ENCODE assay signal across 17 cellular contexts in the genomic region with DNA sequence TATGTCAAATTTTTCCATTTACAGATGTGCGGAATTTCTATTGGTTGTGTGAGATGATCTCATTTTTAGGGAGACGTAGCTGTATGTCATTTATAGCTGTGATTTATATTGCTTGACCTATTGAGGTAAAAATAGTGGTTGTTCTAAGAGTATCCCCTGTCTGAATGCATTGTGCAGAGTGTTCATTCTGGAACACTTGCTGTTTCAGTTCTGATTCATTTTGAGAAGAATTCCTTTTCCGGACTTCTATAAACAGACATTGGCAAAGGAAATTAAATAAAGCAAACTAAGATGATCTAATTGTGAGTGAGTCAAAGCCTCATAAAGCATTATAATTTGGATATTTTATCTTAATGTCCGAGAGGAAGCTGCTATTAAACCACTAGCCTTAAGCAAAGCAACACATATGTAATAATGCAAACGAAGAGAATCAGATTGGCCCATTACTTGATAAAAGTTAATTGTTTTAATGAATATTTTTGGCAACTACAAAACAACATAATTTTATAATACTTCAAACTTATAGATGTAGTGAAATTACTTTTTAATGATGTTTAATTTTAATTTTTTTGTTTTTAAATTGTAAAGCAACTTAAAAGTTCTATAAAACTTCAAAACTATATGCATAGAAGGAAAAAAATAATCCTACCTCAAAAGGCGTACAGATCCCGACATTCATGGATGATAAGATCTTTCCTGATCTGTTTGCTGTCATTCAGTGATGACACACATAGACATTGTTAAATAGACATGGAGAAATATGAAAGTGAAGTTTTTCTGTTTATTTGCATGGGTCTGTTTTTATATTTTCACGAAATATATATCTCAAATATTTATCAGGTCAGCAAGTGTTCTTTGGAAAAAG.
A peak's percentile ranks its signal among the peaks of the same experiment; 100 is the strongest.
DNase-seq lines count a peak whose midpoint lies in the region; ATAC-seq, FAIRE-seq and TF ChIP-seq lines count a peak whose summit lies in the region.
"Had no signal": no experiment of that assay in that cellular context is flagged by ENCODE, and none has a peak within 500 bp of the region (broad histone marks: within the 10 kb centered on the region; RNA-seq: fewer than 3 reads in every experiment).

No MANE protein-coding gene starts in this region.

- H3K23ac ChIP-seq in mesenchymal stem cell (ENCODE audit: low read length in 2 of 2) = no peak overlapping the region

- no peak overlapping the region for H2BK5ac ChIP-seq in mesenchymal stem cell (ENCODE audit: low read depth, low read length, poor library complexity, severe bottlenecking)

- no peak overlapping the region for H2AK5ac ChIP-seq in mesenchymal stem cell (ENCODE audit: low read length, severe bottlenecking)

- no peak for TF ChIP-seq EP300 in ovary (IDR thresholded peaks at IDR 0.05)

- H2BK120ac ChIP-seq in mesenchymal stem cell (ENCODE audit: low read depth, low read length) = no peak overlapping the region

- H3K4me1 ChIP-seq in SJCRH30 (peaks cover 26% of the 10 kb centered on the region), mesenchymal stem cell (ENCODE audit: control insufficient read depth, insufficient read depth, low read depth, low read length) (peaks cover 4% of the 10 kb centered on the region), right cardiac atrium (ENCODE audit: control insufficient read depth, insufficient read depth, low read length) (no peaks in the 10 kb centered on the region), ovary (ENCODE audit: insufficient read depth) (peaks cover 2% of the 10 kb centered on the region)
- H3K4me1 ChIP-seq: Caco-2 had no signal

- 24% methylated on average over 2 of the region's 8 CpGs for WGBS in mesenchymal stem cell
- 54% methylated on average over 8 of the region's 8 CpGs for WGBS in right cardiac atrium
- 50 to 52% (median 52%) methylated on average over 8 of the region's 8 CpGs for WGBS in ovary, 3 donors

- TF ChIP-seq CTCF in ovary (IDR thresholded peaks at IDR 0.05) = no peak

- FAIRE-seq in endometrium (lab: Jason Lieb, UNC) = peak; percentile 61
- FAIRE-seq: GM12891 had no signal

- no peak overlapping the region for H3K4ac ChIP-seq in mesenchymal stem cell (ENCODE audit: low read depth in 1 of 2, low read length in 2 of 2)

- no peak overlapping the region for H3K18ac ChIP-seq in mesenchymal stem cell (ENCODE audit: low read depth in 1 of 2, low read length in 2 of 2)

- no peaks in the 10 kb centered on the region for H3K79me1 ChIP-seq in mesenchymal stem cell (replicated peaks; ENCODE audit: low read length, poor library complexity, severe bottlenecking)

- H2BK12ac ChIP-seq in mesenchymal stem cell (ENCODE audit: low read length in 2 of 2) = no peak overlapping the region

- ATAC-seq in GM18511 (IDR thresholded peaks at IDR 0.05; ENCODE audit: unreplicated experiment) (no peak), right cardiac atrium (no peak)
- ATAC-seq: left cardiac atrium had no signal

- H3K4me2 ChIP-seq in mesenchymal stem cell (ENCODE audit: low read length, poor library complexity, severe bottlenecking) = no peak overlapping the region

- H3K27ac ChIP-seq in SJCRH30 (peak overlapping the region; percentile 87), mesenchymal stem cell (ENCODE audit: low read length, poor library complexity, severe bottlenecking) (no peak overlapping the region), right cardiac atrium (ENCODE audit: low read length) (no peak overlapping the region), ovary (no peak overlapping the region)
- H3K27ac ChIP-seq: RWPE1 had no signal

- no peak overlapping the region for H4K8ac ChIP-seq in mesenchymal stem cell (ENCODE audit: low read length)

- H3K27me3 ChIP-seq in SJCRH30 (no peaks in the 10 kb centered on the region), mesenchymal stem cell (ENCODE audit: control insufficient read depth in 1 of 2, insufficient read depth in 1 of 2, low read length in 2 of 2) (no peaks in the 10 kb centered on the region), right cardiac atrium (ENCODE audit: control insufficient read depth, insufficient read depth) (no peaks in the 10 kb centered on the region), ovary (no peaks in the 10 kb centered on the region)

- intact Hi-C loops in right cardiac atrium (cut with DNase I) = no loop called here
- intact Hi-C loops in ovary (cut with DNase I) = no loop called here

- TF ChIP-seq POLR2A in ovary (IDR thresholded peaks at IDR 0.05) = no peak

- H2BK15ac ChIP-seq in mesenchymal stem cell (ENCODE audit: low read depth, poor library complexity, severe bottlenecking) = no peak overlapping the region

- DNase-seq in ELR (ENCODE audit: low read depth) (peak; percentile 68), SJCRH30 (peak in 1 of 2 experiments; percentile 49), mesenchymal stem cell (peak; percentile 68), activated gamma-delta T cell treated with Interleukin-2 at 50 U/mL for 16 hours (no peak), right cardiac atrium (no peak), ovary (no peak)
- DNase-seq: activated CD4-positive, alpha-beta T cell treated with anti-CD3 and anti-CD28 coated beads, Interleukin-2, amount 10 ng/mL, durations not matched to agents 7 days and 5 days; activated naive CD8-positive, alpha-beta T cell treated with anti-CD3 and anti-CD28 coated beads, Interleukin-2, amount 10 ng/mL, durations not matched to agents 7 days and 5 days; activated T-cell treated with anti-CD3 and anti-CD28 coated beads, Interleukin-2, amount 50 U/mL, for 24 hours; Caco-2; hippocampal formation; left cardiac atrium; NCI-H748 treated with DMSO at 0.1 percent for 48 hours had no signal

- H3K9me3 ChIP-seq in SJCRH30 (replicated peaks) (no peaks in the 10 kb centered on the region), mesenchymal stem cell (ENCODE audit: control insufficient read depth, low read length) (no peaks in the 10 kb centered on the region), right cardiac atrium (ENCODE audit: control insufficient read depth, low read length) (no peaks in the 10 kb centered on the region), ovary (no peaks in the 10 kb centered on the region)
- H3K9me3 ChIP-seq: Caco-2 had no signal

- H3K14ac ChIP-seq in mesenchymal stem cell (ENCODE audit: low read length in 2 of 2) = no peak overlapping the region

- H3K36me3 ChIP-seq in SJCRH30 (no peaks in the 10 kb centered on the region), mesenchymal stem cell (ENCODE audit: control insufficient read depth in 1 of 2, insufficient read depth in 2 of 2, low read depth in 1 of 2, low read length in 2 of 2) (no peaks in the 10 kb centered on the region), ovary (no peaks in the 10 kb centered on the region)

- no peak overlapping the region for H4K91ac ChIP-seq in mesenchymal stem cell (ENCODE audit: low read length)

- peak overlapping the region; percentile 51 for H3K4me3 ChIP-seq in SJCRH30
- H3K4me3 ChIP-seq in mesenchymal stem cell (ENCODE audit: insufficient read depth in 1 of 2, low read depth in 1 of 2, low read length in 2 of 2) = peak overlapping the region in 1 of 2 experiments; percentile 12
- no peak overlapping the region for H3K4me3 ChIP-seq in right cardiac atrium (ENCODE audit: low read length)
- no peak overlapping the region for H3K4me3 ChIP-seq in ovary

- no peak overlapping the region for H2AFZ ChIP-seq in mesenchymal stem cell (ENCODE audit: low read depth, low read length)

- peak overlapping the region; percentile 28 for H3K9ac ChIP-seq in mesenchymal stem cell (ENCODE audit: low read length)

Comparison
In these comparisons a context has a peak if more than half of its experiments do, and no peak if none do; other contexts are left out.
1. DNase-seq: peak in ELR (single experiment) and mesenchymal stem cell (single experiment); none in activated gamma-delta T cell treated with Interleukin-2 at 50 U/mL for 16 hours (single experiment), right cardiac atrium (0 of 3) and ovary (0 of 5).